In the genomic region with DNA sequence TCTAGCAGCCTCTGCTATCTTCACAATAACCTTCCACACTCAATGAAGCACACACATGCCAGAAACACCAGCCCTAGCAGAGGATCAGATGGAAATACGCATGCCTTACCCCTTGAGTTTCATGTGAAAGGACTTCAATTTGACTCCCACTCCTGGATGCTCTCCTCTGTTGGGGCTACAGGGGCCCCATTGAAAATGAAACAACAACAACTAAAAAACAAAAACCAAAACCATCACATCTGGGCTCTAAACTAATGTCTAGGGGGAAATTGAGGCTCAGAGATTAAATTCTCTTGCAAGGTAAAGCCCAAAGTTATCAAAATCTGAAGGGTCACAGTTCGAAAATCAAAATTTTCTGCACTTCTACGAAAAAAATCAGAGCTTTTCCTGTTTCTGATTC, we compare ENCODE assay signal across 1 cellular context.
TF ChIP-seq lines count a peak whose summit lies in the region.

No MANE protein-coding gene starts in this region.

TF ChIP-seq in GM23338, 12 proteins besides CTCF, POLR2A, EP300 and RAD21 (continued from another document):
- TF ChIP-seq ZNF462 (CRISPR knock-in tag; IDR thresholded peaks at IDR 0.05) (no peak), ETS1 (IDR thresholded peaks at IDR 0.05) (no peak), POLR2AphosphoS5 (IDR thresholded peaks at IDR 0.05; ENCODE audit: low read depth) (no peak), CREB1 (CRISPR knock-in tag; IDR thresholded peaks at IDR 0.05; ENCODE audit: low read depth) (no peak), NANOG (IDR thresholded peaks at IDR 0.05; ENCODE audit: borderline replicate concordance) (no peak), ZNF114 (CRISPR knock-in tag; IDR thresholded peaks at IDR 0.05) (no peak), ZNF331 (CRISPR knock-in tag; IDR thresholded peaks at IDR 0.05; ENCODE audit: low read depth) (no peak), EZH2 (IDR thresholded peaks at IDR 0.05; ENCODE audit: low read depth, unreplicated experiment) (no peak), STAT1 (IDR thresholded peaks at IDR 0.05; ENCODE audit: unreplicated experiment) (no peak)
TF ChIP-seq in GM23338: peak in this region for 0.
